Comparison of ENCODE assay signal across 21 cellular contexts in the genomic region with DNA sequence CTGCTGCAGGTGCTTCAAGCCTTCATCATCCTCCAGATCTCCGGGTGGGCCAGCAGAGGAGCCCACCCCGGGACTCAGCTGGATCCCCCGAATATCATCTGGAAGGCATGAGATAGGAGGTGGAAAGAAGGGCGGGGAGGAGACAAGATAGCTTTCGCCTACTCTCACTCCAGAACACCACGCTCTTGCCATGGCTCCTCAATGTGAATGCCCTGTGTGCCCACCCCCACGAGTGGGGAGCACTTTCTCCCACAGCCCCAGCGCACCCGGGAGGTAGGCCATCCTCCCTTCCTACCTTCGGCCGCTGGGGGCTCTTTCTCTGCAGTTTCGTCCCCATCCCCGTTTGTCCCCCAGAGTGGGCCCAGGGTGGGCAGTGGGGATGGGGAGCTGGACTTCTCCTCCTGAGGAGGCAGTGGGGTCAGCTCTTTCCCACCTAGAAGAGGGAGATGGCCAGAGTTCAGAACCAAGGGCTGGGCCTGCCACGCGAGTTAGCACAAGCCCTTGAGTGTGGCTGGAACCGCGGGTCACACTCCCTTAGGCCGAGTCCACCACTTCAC. TPM values are rescaled to one million over a fixed set of nuclear protein-coding genes. Genes with fewer than 3 reads are reported as not detected.
DNase-seq lines count a peak whose midpoint lies in the region; ATAC-seq, FAIRE-seq and TF ChIP-seq lines count a peak whose summit lies in the region.
"Had no signal": no experiment of that assay in that cellular context is flagged by ENCODE, and none has a peak within 500 bp of the region (broad histone marks: within the 10 kb centered on the region; RNA-seq: fewer than 3 reads in every experiment).

No MANE protein-coding gene starts in this region.

- H2AFZ ChIP-seq in K562 (ENCODE audit: low read depth, low read length), result no peak overlapping the region
- no peak overlapping the region for H2AFZ ChIP-seq in osteoblast (ENCODE audit: low read length)

- CTCF ChIA-PET in K562 (lab: Yijun Ruan, JAX; ENCODE audit: low intra/inter-chr PET ratio), result no interaction called here

- TF ChIP-seq EP300 in K562 (IDR thresholded peaks at IDR 0.05; ENCODE audit: low read length), result no peak

- H3K4me2 ChIP-seq in K562 (ENCODE audit: insufficient read depth, low read length), result no peak overlapping the region
- no peak overlapping the region for H3K4me2 ChIP-seq in osteoblast (ENCODE audit: insufficient read depth, low read length)

- FAIRE-seq in K562 (lab: Jason Lieb, UNC) (no peak), H54 (lab: Jason Lieb, UNC) (no peak)
- FAIRE-seq: G401.6, HTR-8/SVneo had no signal

- 0 out of 4 replicates have a peak overlapping the region, but pooled peaks of 1 of the 2 experiments have one; percentile 33 for H3K9ac ChIP-seq in K562 (ENCODE audit: insufficient read depth in 1 of 2, low read depth in 2 of 2, low read length in 2 of 2)

- BruUV-seq in K562 (replicated peaks; lab: Mats Ljungman, UMichigan), result no TSS peak

- H3K27me3 ChIP-seq in K562 (ENCODE audit: control insufficient read depth in 2 of 2, insufficient read depth in 2 of 2, low read length in 2 of 2) (no peaks in the 10 kb centered on the region), osteoblast (ENCODE audit: insufficient read depth, low read length) (no peaks in the 10 kb centered on the region)
- H3K27me3 ChIP-seq: Peyer's patch had no signal

- peak; percentile 27 for DNase-seq in GM10266 (ENCODE audit: extremely low spot score)
- peak; percentile 26 for DNase-seq in GM13977 (ENCODE audit: low spot score)
- peak in 1 of 4 experiments; percentile 8 for DNase-seq in K562 (ENCODE audit: extremely low read depth in 1 of 4, low spot score in 3 of 4)
- peak; percentile 76 for DNase-seq in osteoblast (ENCODE audit: insufficient read length, low spot score, missing footprints)
- DNase-seq in NCI-H2107 (lab: John Stamatoyannopoulos, UW), result no peak
- DNase-seq in stimulated activated CD4-positive, alpha-beta T cell treated with anti-CD3 and anti-CD28 coated beads, Interleukin-4, amount 100 ng/mL, for 1 hour, result no peak
- no peak for DNase-seq in H54 (ENCODE audit: insufficient read length, low spot score)
- DNase-seq: ACHN; HCEC 1CT; NCI-H1092 treated with DMSO at 0.1 percent for 48 hours; NCI-H146; NCI-H2081; NCI-H748 treated with DMSO at 0.1 percent for 48 hours; NK-92 treated with Interleukin-12 subunit alpha and Interleukin-12 subunit beta, amount 100 ng/mL, for 24 hours; Right ventricle myocardium superior; T-cell had no signal

- TF ChIP-seq CTCF in GM10266 (IDR thresholded peaks at IDR 0.05; ENCODE audit: control insufficient read depth, insufficient read depth, low read depth, missing control alignments), result no peak
- TF ChIP-seq CTCF in GM13977 (IDR thresholded peaks at IDR 0.05; ENCODE audit: extremely low read depth, insufficient read depth, missing control alignments), result no peak
- TF ChIP-seq CTCF in K562 (IDR thresholded peaks at IDR 0.05 in 2 of 3, conservative IDR thresholded peaks at IDR 0.05 in 1 of 3; ENCODE audit: insufficient read depth in 2 of 3, low read depth in 1 of 3, low read length in 3 of 3), result no peak
- TF ChIP-seq CTCF in osteoblast (IDR thresholded peaks at IDR 0.05; ENCODE audit: extremely low read depth, low read depth, low read length), result no peak

- no peak for ATAC-seq in K562
- ATAC-seq: T-cell had no signal

- TF ChIP-seq RAD21 in K562 (CRISPR knock-in tag; conservative IDR thresholded peaks at IDR 0.05 in 1 of 2, IDR thresholded peaks at IDR 0.05 in 1 of 2), result no peak

- H3K9me3 ChIP-seq in K562 (replicated peaks; ENCODE audit: control insufficient read depth, insufficient read depth, low read depth, low read length) (no peaks in the 10 kb centered on the region), osteoblast (ENCODE audit: low read depth, low read length) (no peaks in the 10 kb centered on the region)
- H3K9me3 ChIP-seq: Peyer's patch had no signal

- H3K9me1 ChIP-seq in K562 (ENCODE audit: control insufficient read depth, insufficient read depth, low read length), result no peaks in the 10 kb centered on the region

- H3K27ac ChIP-seq in K562 (ENCODE audit: extremely low read depth, low read depth, low read length) (no peak overlapping the region), osteoblast (ENCODE audit: low read depth, low read length) (no peak overlapping the region)
- H3K27ac ChIP-seq: Peyer's patch had no signal

- H4K20me1 ChIP-seq in K562 (replicated peaks; ENCODE audit: control insufficient read depth, insufficient read depth, low read length) (peaks cover 24% of the 10 kb centered on the region), osteoblast (ENCODE audit: insufficient read depth, low read length) (peaks cover 42% of the 10 kb centered on the region)

- H3K4me1 ChIP-seq in K562 (replicated peaks in 1 of 2; ENCODE audit: control insufficient read depth in 2 of 2, insufficient read depth in 2 of 2, low read length in 2 of 2) (peaks cover 4 to 79% of the 10 kb centered on the region in 2 experiments; a peak in 4 of 5 replicates), osteoblast (ENCODE audit: insufficient read depth, low read length) (peaks cover 2% of the 10 kb centered on the region)

- POLR2A ChIA-PET in K562 (lab: Yijun Ruan, JAX), result interaction anchor here (0.9 to 1.9 kb wide), 2 partner anchors 9 to 51 kb away, joined by 4 to 6 read pairs; a partner anchor contains a TSS

- TF ChIP-seq POLR2A in K562 (conservative IDR thresholded peaks at IDR 0.05) (no peak), H54 (IDR thresholded peaks at IDR 0.05; ENCODE audit: low read depth, low read length) (no peak)

- H3K4me3 ChIP-seq in K562, result no peak overlapping the region
- H3K4me3 ChIP-seq in osteoblast (ENCODE audit: insufficient read depth, low read length), result no peak overlapping the region
- H3K4me3 ChIP-seq: Peyer's patch had no signal

- H3K36me3 ChIP-seq in K562 (ENCODE audit: control insufficient read depth, insufficient read depth, low read length) (peaks cover 100% of the 10 kb centered on the region; the same call in 2 of the 3 replicates), osteoblast (ENCODE audit: insufficient read depth, low read length) (peaks cover 25% of the 10 kb centered on the region)

- in situ Hi-C loops in GM13977 (cut with MboI; ENCODE audit: low pct_unique_long_range_greater_than_20kb, low sequenced_read_pairs, unreplicated experiment), result no loop called here
- in situ Hi-C loops in K562 (cut with MboI), result no loop called here

- intact Hi-C loops in K562 (cut with micrococcal nuclease), result no loop called here

- 94% methylated on average over 18 of the region's 18 CpGs for WGBS in K562 (ENCODE audit: insufficient coverage, low coverage, missing lambda C conversion rate)

- H3K79me2 ChIP-seq in K562 (ENCODE audit: control insufficient read depth, insufficient read depth, low read length), result peaks cover 21% of the 10 kb centered on the region
- peaks cover 26% of the 10 kb centered on the region for H3K79me2 ChIP-seq in osteoblast (ENCODE audit: insufficient read depth, low read length)

RNA-seq across cellular contexts. Expression of a gene that starts 8.9 kb away (rescaled TPM):
- 84.5 and 200 TPM in 2 replicates for total RNA-seq in K562 (2011; cell fraction: chromatin; rRNA removed; ENCODE audit: low replicate concordance)
- 145 and 152 TPM in 2 replicates for total RNA-seq in K562 (2011; cell fraction: nucleolus; rRNA removed)
- 94.7 and 102 TPM in 2 replicates for total RNA-seq in K562 (2011; cell fraction: nucleoplasm; rRNA removed)
- total RNA-seq in K562 (2014; rRNA removed), result 30.6 and 33.6 TPM in 2 replicates
- total RNA-seq in K562 (2014; rRNA removed; fragmentation: Illumina TruSeq; extraction: Trizol), result 7.7 and 8.0 TPM in 2 replicates
- 20.0 and 21.0 TPM in 2 replicates for total RNA-seq in K562 (2015; rRNA removed; fragmentation: Illumina TruSeq; extraction: Trizol)
- total RNA-seq in K562 (2021), result 57.8 and 76.2 TPM in 2 replicates
- polyA plus RNA-seq in K562 (2011; rRNA removed), result 9.7 and 12.7 TPM in 2 replicates
- 7.7 and 14.4 TPM in 2 replicates for polyA plus RNA-seq in K562 (2011; cell fraction: cytosol; rRNA removed)
- polyA plus RNA-seq in K562 (2011; cell fraction: nucleus; rRNA removed), result 110 and 242 TPM in 2 replicates
- 26.8 and 38.9 TPM in 2 replicates for polyA plus RNA-seq in K562 (2012)
- 16.8 and 24.3 TPM in 2 replicates for polyA plus RNA-seq in K562 (2014; fragmentation: Illumina TruSeq; extraction: Trizol)
- 1 to 10 TPM in 1 of 2 experiments, under 1 TPM in 1; 0.56 to 1.6 TPM for polyA plus RNA-seq in K562 (2014; fragmentation: Nextera tagmentation; extraction: Ambion mirVana)
- polyA plus RNA-seq in K562 (2014; rRNA removed), result 39.5 and 59.2 TPM in 2 replicates
- polyA minus RNA-seq in K562 (2011; rRNA and poly(A)+ RNA removed), result 3.1 and 4.1 TPM in 2 replicates
- 11.6 and 11.9 TPM in 2 replicates for polyA minus RNA-seq in K562 (2011; cell fraction: cytosol; rRNA and poly(A)+ RNA removed)
- polyA minus RNA-seq in K562 (2011; cell fraction: nucleus; rRNA and poly(A)+ RNA removed), result 40.9 and 52.5 TPM in 2 replicates
- 28.9 and 29.3 TPM in 2 replicates for total RNA-seq in osteoblast

RNA-seq across cellular contexts. Expression of a gene that starts 11.6 kb away (rescaled TPM):
- 52.2 and 165 TPM in 2 replicates for total RNA-seq in K562 (2011; cell fraction: chromatin; rRNA removed; ENCODE audit: low replicate concordance)
- 119 and 144 TPM in 2 replicates for total RNA-seq in K562 (2011; cell fraction: nucleolus; rRNA removed)
- total RNA-seq in K562 (2011; cell fraction: nucleoplasm; rRNA removed), result 70.5 and 76.0 TPM in 2 replicates
- total RNA-seq in K562 (2014; rRNA removed) (125 and 171 TPM in 2 replicates), K562 (2014; rRNA removed; fragmentation: Illumina TruSeq; extraction: Trizol) (25.4 and 37.1 TPM in 2 replicates), K562 (2015; rRNA removed; fragmentation: Illumina TruSeq; extraction: Trizol) (74.1 and 78.5 TPM in 2 replicates), K562 (2021) (320 and 323 TPM in 2 replicates), osteoblast (72.7 and 84.6 TPM in 2 replicates)
- polyA plus RNA-seq in K562 (2011; rRNA removed) (83.8 and 104 TPM in 2 replicates), K562 (2014; fragmentation: Illumina TruSeq; extraction: Trizol) (212 and 251 TPM in 2 replicates), K562 (2014; fragmentation: Nextera tagmentation; extraction: Ambion mirVana) (1 to 10 TPM in 1 of 2 experiments, under 1 TPM in 1; 0.65 to 5.2 TPM), K562 (2014; rRNA removed) (189 and 193 TPM in 2 replicates)
- 142 and 275 TPM in 2 replicates for polyA plus RNA-seq in K562 (2011; cell fraction: cytosol; rRNA removed)
- 125 and 179 TPM in 2 replicates for polyA plus RNA-seq in K562 (2011; cell fraction: nucleus; rRNA removed)
- polyA plus RNA-seq in K562 (2012), result 243 and 314 TPM in 2 replicates
- 21.4 and 50.9 TPM in 2 replicates for polyA minus RNA-seq in K562 (2011; rRNA and poly(A)+ RNA removed)
- polyA minus RNA-seq in K562 (2011; cell fraction: cytosol; rRNA and poly(A)+ RNA removed), result 89.4 and 98.0 TPM in 2 replicates
- 23.0 and 27.4 TPM in 2 replicates for polyA minus RNA-seq in K562 (2011; cell fraction: nucleus; rRNA and poly(A)+ RNA removed)

RNA-seq across cellular contexts. Expression of a gene that starts 20.8 kb away (rescaled TPM):
- total RNA-seq in K562 (2011; cell fraction: chromatin; rRNA removed; ENCODE audit: low replicate concordance), result 7.9 and 28.1 TPM in 2 replicates
- 39.7 and 46.0 TPM in 2 replicates for total RNA-seq in K562 (2011; cell fraction: nucleolus; rRNA removed)
- 24.5 and 27.6 TPM in 2 replicates for total RNA-seq in K562 (2011; cell fraction: nucleoplasm; rRNA removed)
- 150 and 214 TPM in 2 replicates for total RNA-seq in K562 (2014; rRNA removed)
- 46.7 and 49.9 TPM in 2 replicates for total RNA-seq in K562 (2014; rRNA removed; fragmentation: Illumina TruSeq; extraction: Trizol)
- total RNA-seq in K562 (2015; rRNA removed; fragmentation: Illumina TruSeq; extraction: Trizol), result 115 TPM in 2 replicates
- total RNA-seq in K562 (2021), result 109 TPM in 2 replicates
- polyA plus RNA-seq in K562 (2011; rRNA removed), result 43.3 and 68.9 TPM in 2 replicates
- polyA plus RNA-seq in K562 (2011; cell fraction: cytosol; rRNA removed), result 72.5 and 209 TPM in 2 replicates
- 33.6 and 51.3 TPM in 2 replicates for polyA plus RNA-seq in K562 (2011; cell fraction: nucleus; rRNA removed)
- polyA plus RNA-seq in K562 (2012), result 73.1 and 110 TPM in 2 replicates
- 46.0 and 87.4 TPM in 2 replicates for polyA plus RNA-seq in K562 (2014; fragmentation: Illumina TruSeq; extraction: Trizol)
- 10 to 100 TPM; 11.5 to 27.1 TPM for polyA plus RNA-seq in K562 (2014; fragmentation: Nextera tagmentation; extraction: Ambion mirVana)
- polyA plus RNA-seq in K562 (2014; rRNA removed), result 163 and 191 TPM in 2 replicates
- polyA minus RNA-seq in K562 (2011; rRNA and poly(A)+ RNA removed), result 7.4 and 14.3 TPM in 2 replicates
- 17.0 and 39.1 TPM in 2 replicates for polyA minus RNA-seq in K562 (2011; cell fraction: cytosol; rRNA and poly(A)+ RNA removed)
- polyA minus RNA-seq in K562 (2011; cell fraction: nucleus; rRNA and poly(A)+ RNA removed), result 11.8 and 12.6 TPM in 2 replicates
- total RNA-seq in osteoblast, result 25.7 and 27.1 TPM in 2 replicates

RNA-seq across cellular contexts. Expression of a gene that starts 28.9 kb away (rescaled TPM):
- total RNA-seq in K562 (2011; cell fraction: chromatin; rRNA removed; ENCODE audit: low replicate concordance), result not detected in 2 replicates
- not detected in 2 replicates for total RNA-seq in K562 (2011; cell fraction: nucleolus; rRNA removed)
- total RNA-seq in K562 (2011; cell fraction: nucleoplasm; rRNA removed), result not detected in 2 replicates
- total RNA-seq in K562 (2014; rRNA removed) (not detected in 2 replicates), K562 (2014; rRNA removed; fragmentation: Illumina TruSeq; extraction: Trizol) (not detected in 2 replicates), K562 (2015; rRNA removed; fragmentation: Illumina TruSeq; extraction: Trizol) (not detected in 2 replicates), K562 (2021) (not detected in 2 replicates), osteoblast (not detected in 2 replicates)
- polyA plus RNA-seq in K562 (2011; rRNA removed) (not detected in 2 replicates), K562 (2014; fragmentation: Illumina TruSeq; extraction: Trizol) (not detected in 2 replicates), K562 (2014; fragmentation: Nextera tagmentation; extraction: Ambion mirVana) (not detected), K562 (2014; rRNA removed) (not detected in 2 replicates)
- not detected in 2 replicates for polyA plus RNA-seq in K562 (2011; cell fraction: cytosol; rRNA removed)
- not detected in 2 replicates for polyA plus RNA-seq in K562 (2011; cell fraction: nucleus; rRNA removed)
- not detected in 2 replicates for polyA plus RNA-seq in K562 (2012)
- polyA minus RNA-seq in K562 (2011; rRNA and poly(A)+ RNA removed), result not detected in 2 replicates
- not detected in 2 replicates for polyA minus RNA-seq in K562 (2011; cell fraction: cytosol; rRNA and poly(A)+ RNA removed)
- not detected in 2 replicates for polyA minus RNA-seq in K562 (2011; cell fraction: nucleus; rRNA and poly(A)+ RNA removed)
- total RNA-seq: NCI-H460, Peyer's patch, Right ventricle myocardium superior, T-cell had no signal
- polyA plus RNA-seq: CD14-positive monocyte had no signal

RNA-seq across cellular contexts. Expression of a gene that starts 35.1 kb away (rescaled TPM):
- 0.60 TPM in 1 of 2 replicates, not detected in the other for total RNA-seq in K562 (2011; cell fraction: chromatin; rRNA removed; ENCODE audit: low replicate concordance)
- 0.26 and 0.33 TPM in 2 replicates for total RNA-seq in K562 (2011; cell fraction: nucleolus; rRNA removed)
- total RNA-seq in K562 (2011; cell fraction: nucleoplasm; rRNA removed), result not detected in 2 replicates
- total RNA-seq in K562 (2014; rRNA removed) (0.20 TPM in 1 of 2 replicates, not detected in the other), K562 (2014; rRNA removed; fragmentation: Illumina TruSeq; extraction: Trizol) (not detected in 2 replicates), K562 (2015; rRNA removed; fragmentation: Illumina TruSeq; extraction: Trizol) (not detected in 2 replicates), K562 (2021) (not detected in 2 replicates), osteoblast (not detected in 2 replicates)
- polyA plus RNA-seq in K562 (2011; rRNA removed) (0.07 and 0.20 TPM in 2 replicates), K562 (2014; fragmentation: Illumina TruSeq; extraction: Trizol) (not detected in 2 replicates), K562 (2014; fragmentation: Nextera tagmentation; extraction: Ambion mirVana) (under 1 TPM in 1 of 2 experiments, not detected in 1; 0.06 TPM), K562 (2014; rRNA removed) (0.41 TPM in 1 of 2 replicates, not detected in the other)
- polyA plus RNA-seq in K562 (2011; cell fraction: cytosol; rRNA removed), result 0.12 and 0.15 TPM in 2 replicates
- 0.29 and 0.53 TPM in 2 replicates for polyA plus RNA-seq in K562 (2011; cell fraction: nucleus; rRNA removed)
- polyA plus RNA-seq in K562 (2012), result 0.10 TPM in 1 of 2 replicates, not detected in the other
- polyA minus RNA-seq in K562 (2011; rRNA and poly(A)+ RNA removed), result not detected in 2 replicates
- not detected in 2 replicates for polyA minus RNA-seq in K562 (2011; cell fraction: cytosol; rRNA and poly(A)+ RNA removed)
- not detected in 2 replicates for polyA minus RNA-seq in K562 (2011; cell fraction: nucleus; rRNA and poly(A)+ RNA removed)
- total RNA-seq: NCI-H460, Peyer's patch, Right ventricle myocardium superior, T-cell had no signal
- polyA plus RNA-seq: CD14-positive monocyte had no signal

Comparison
In these comparisons a context has a peak if more than half of its experiments do, and no peak if none do; other contexts are left out.
1. DNase-seq: peak in GM10266 (single experiment), GM13977 (single experiment) and osteoblast (single experiment); none in NCI-H2107 (single experiment), stimulated activated CD4-positive, alpha-beta T cell treated with anti-CD3 and anti-CD28 coated beads, Interleukin-4, amount 100 ng/mL, for 1 hour (single experiment) and H54 (single experiment).